Comparison of ENCODE assay signal across 8 cellular contexts in genomic region chr2:203327582-203327917, GRCh38. TPM values are rescaled to one million over a fixed set of nuclear protein-coding genes. Genes with fewer than 3 reads are reported as not detected.
DNase-seq lines count a peak whose midpoint lies in the region; ATAC-seq and TF ChIP-seq lines count a peak whose summit lies in the region.

No MANE protein-coding gene starts in this region.

- H3K36me3 ChIP-seq in RWPE2 (ENCODE audit: low read depth) (no peaks in the 10 kb centered on the region; the same call in 1 of the 2 replicates), neural progenitor cell (no peaks in the 10 kb centered on the region)

- H3K79me2 ChIP-seq in neural progenitor cell (ENCODE audit: low read depth): peaks cover 43% of the 10 kb centered on the region

- H2AFZ ChIP-seq in neural progenitor cell (replicated peaks): peak overlapping the region; percentile 91

- peak overlapping the region; percentile 78 for H3K4me2 ChIP-seq in neural progenitor cell

- ATAC-seq in stimulated activated naive CD8-positive, alpha-beta T cell treated with anti-CD3 and anti-CD28 coated beads, Interleukin-15, Interleukin-2, amounts not matched to agents 100 U/mL and 50 U/mL, for 24 hours: no peak
- ATAC-seq in RWPE2 (ENCODE audit: low read depth): no peak; the same call in 2 of the 3 replicates
- ATAC-seq in GM19452 (IDR thresholded peaks at IDR 0.05; ENCODE audit: unreplicated experiment): no peak

- no peaks in the 10 kb centered on the region for H3K27me3 Mint-ChIP-seq in stimulated activated naive CD8-positive, alpha-beta T cell treated with anti-CD3 and anti-CD28 coated beads, Interleukin-15, Interleukin-2, amounts not matched to agents 100 ng/mL and 50 ng/mL, for 24 hours
- H3K27me3 Mint-ChIP-seq in neural progenitor cell (ENCODE audit: insufficient read depth, low read depth): peaks cover 6% of the 10 kb centered on the region

- peak overlapping the region; percentile 62 for H3K27ac ChIP-seq in RWPE2 (ENCODE audit: poor library complexity, severe bottlenecking)
- peak overlapping the region; percentile 45 for H3K27ac ChIP-seq in epithelial cell of prostate
- peak overlapping the region; percentile 99 for H3K27ac ChIP-seq in neural progenitor cell

- H3F3A ChIP-seq in neural progenitor cell (ENCODE audit: low read depth): peaks cover 33% of the 10 kb centered on the region

- H3K27me3 ChIP-seq in RWPE2 (ENCODE audit: insufficient read depth, poor library complexity, severe bottlenecking) (no peaks in the 10 kb centered on the region), neural progenitor cell (no peaks in the 10 kb centered on the region)

- DNase-seq in stimulated activated naive CD8-positive, alpha-beta T cell treated with anti-CD3 and anti-CD28 coated beads, Interleukin-15, Interleukin-2, amounts not matched to agents 100 U/mL and 50 U/mL, for 24 hours: no peak
- DNase-seq in RWPE2 (ENCODE audit: low spot score) (no peak), epithelial cell of prostate (ENCODE audit: low read depth, low spot score) (no peak), neural progenitor cell (ENCODE audit: low spot score) (no peak), cerebellar nuclear complex (lab: John Stamatoyannopoulos, UW) (no peak)
- no peak for DNase-seq in NK-92 treated with Interleukin-12 subunit alpha and Interleukin-12 subunit beta, amount 100 ng/mL, for 24 hours (lab: John Stamatoyannopoulos, UW)

- peaks cover 13% of the 10 kb centered on the region for H3K4me1 ChIP-seq in RWPE2 (ENCODE audit: insufficient read depth, poor library complexity, severe bottlenecking)
- H3K4me1 ChIP-seq in neural progenitor cell: peaks cover 22% of the 10 kb centered on the region

- H3K9ac ChIP-seq in neural progenitor cell: peak overlapping the region; percentile 83

- no peaks in the 10 kb centered on the region for H3K9me3 Mint-ChIP-seq in stimulated activated naive CD8-positive, alpha-beta T cell treated with anti-CD3 and anti-CD28 coated beads, Interleukin-15, Interleukin-2, amounts not matched to agents 100 ng/mL and 50 ng/mL, for 24 hours
- peaks cover 6% of the 10 kb centered on the region for H3K9me3 Mint-ChIP-seq in neural progenitor cell

- no peaks in the 10 kb centered on the region for H3K36me3 Mint-ChIP-seq in stimulated activated naive CD8-positive, alpha-beta T cell treated with anti-CD3 and anti-CD28 coated beads, Interleukin-15, Interleukin-2, amounts not matched to agents 100 ng/mL and 50 ng/mL, for 24 hours (ENCODE audit: low read depth)
- H3K36me3 Mint-ChIP-seq in neural progenitor cell: peaks cover 12% of the 10 kb centered on the region

- H3K4me3 Mint-ChIP-seq in stimulated activated naive CD8-positive, alpha-beta T cell treated with anti-CD3 and anti-CD28 coated beads, Interleukin-15, Interleukin-2, amounts not matched to agents 100 ng/mL and 50 ng/mL, for 24 hours: peak overlapping the region; percentile 84
- peak overlapping the region; percentile 91 for H3K4me3 Mint-ChIP-seq in neural progenitor cell

- peaks cover 33% of the 10 kb centered on the region for H4K20me1 ChIP-seq in neural progenitor cell (ENCODE audit: low read depth)

- H3K4me3 ChIP-seq in RWPE2 (ENCODE audit: severe bottlenecking) (peak overlapping the region; percentile 60), neural progenitor cell (peak overlapping the region; percentile 87)

- H3K27ac Mint-ChIP-seq in stimulated activated naive CD8-positive, alpha-beta T cell treated with anti-CD3 and anti-CD28 coated beads, Interleukin-15, Interleukin-2, amounts not matched to agents 100 ng/mL and 50 ng/mL, for 24 hours: peak overlapping the region; percentile 82
- peak overlapping the region; percentile 99 for H3K27ac Mint-ChIP-seq in neural progenitor cell

- no peaks in the 10 kb centered on the region for H3K9me3 ChIP-seq in RWPE2 (ENCODE audit: severe bottlenecking)
- no peaks in the 10 kb centered on the region for H3K9me3 ChIP-seq in neural progenitor cell (ENCODE audit: low read depth)

- TF ChIP-seq CTCF in RWPE2 (IDR thresholded peaks at IDR 0.05; ENCODE audit: poor library complexity, severe bottlenecking) (no peak), neural progenitor cell (IDR thresholded peaks at IDR 0.05) (no peak)

- peaks cover 36% of the 10 kb centered on the region for H3K4me1 Mint-ChIP-seq in stimulated activated naive CD8-positive, alpha-beta T cell treated with anti-CD3 and anti-CD28 coated beads, Interleukin-15, Interleukin-2, amounts not matched to agents 100 ng/mL and 50 ng/mL, for 24 hours (ENCODE audit: low read depth)
- peaks cover 28% of the 10 kb centered on the region for H3K4me1 Mint-ChIP-seq in neural progenitor cell

RNA-seq across cellular contexts. Expression of gene ABI2, which starts 0.6 kb away (rescaled TPM):
- 161 and 168 TPM in 2 replicates for total RNA-seq in neural progenitor cell (ENCODE audit: low replicate concordance)

Comparison
In these comparisons a context has a peak if more than half of its experiments do, and no peak if none do; other contexts are left out.
1. H3K27ac ChIP-seq: peak in every context shown above with its lines; median percentile 99 in neural progenitor cell; 62 in RWPE2; 45 in epithelial cell of prostate.